1 cellular context compared by ENCODE assay signal in genomic region chr19:36850646-36851442, GRCh38.
TF ChIP-seq lines count a peak whose summit lies in the region.

Gene ZNF345 (plus strand): TSS chr19:36850876. CDS start chr19:36876831, 25,955 bp downstream.

TF ChIP-seq in GM12878, 131 proteins besides CTCF, POLR2A, EP300 and RAD21 (continued from another document):
- no peak for TF ChIP-seq FOS (IDR thresholded peaks at IDR 0.05; ENCODE audit: borderline replicate concordance, extremely low read depth, insufficient read length)
- TF ChIP-seq KLF5 (IDR thresholded peaks at IDR 0.05; ENCODE audit: partially characterized antibody): no peak
- TF ChIP-seq MAX (IDR thresholded peaks at IDR 0.05; ENCODE audit: low read depth, low read length): peak; percentile 22; the same call in 1 of the 2 replicates
- no peak for TF ChIP-seq RAD51 (IDR thresholded peaks at IDR 0.05)
- TF ChIP-seq CBX3 (IDR thresholded peaks at IDR 0.05; ENCODE audit: borderline replicate concordance, low read depth): no peak
- no peak for TF ChIP-seq E2F8 (IDR thresholded peaks at IDR 0.05; ENCODE audit: low read depth, partially characterized antibody)
- TF ChIP-seq MYB (IDR thresholded peaks at IDR 0.05; ENCODE audit: borderline replicate concordance, low read depth, low read length): no peak
- TF ChIP-seq EGR1 (IDR thresholded peaks at IDR 0.05; ENCODE audit: borderline replicate concordance in 1 of 2, low read depth in 2 of 2, low read length in 2 of 2): peak in 1 of 2 experiments; percentile 30; a peak in 1 of 3 replicates
- no peak for TF ChIP-seq ELK1 (IDR thresholded peaks at IDR 0.05; ENCODE audit: low read depth, low read length)
- TF ChIP-seq MTA2 (IDR thresholded peaks at IDR 0.05; ENCODE audit: low read depth): 0 out of 2 replicates have a peak, but pooled peaks have one; percentile 10
- no peak for TF ChIP-seq TARDBP (IDR thresholded peaks at IDR 0.05; ENCODE audit: borderline replicate concordance)
- no peak for TF ChIP-seq EED (IDR thresholded peaks at IDR 0.05; ENCODE audit: low read depth)
- no peak for TF ChIP-seq TCF12 (IDR thresholded peaks at IDR 0.05; ENCODE audit: low read depth, low read length)
- peak; percentile 57; the same call in 1 of the 2 replicates for TF ChIP-seq ZBTB11 (CRISPR knock-in tag; IDR thresholded peaks at IDR 0.05)
- no peak for TF ChIP-seq RFX5 (IDR thresholded peaks at IDR 0.05; ENCODE audit: low read depth, low read length)
- TF ChIP-seq SKIL (IDR thresholded peaks at IDR 0.05; ENCODE audit: low read depth, poor library complexity, severe bottlenecking): no peak
- no peak for TF ChIP-seq BCLAF1 (IDR thresholded peaks at IDR 0.05)
- TF ChIP-seq TAF1 (IDR thresholded peaks at IDR 0.05; ENCODE audit: borderline replicate concordance, low read depth, low read length): 0 out of 2 replicates have a peak, but pooled peaks have one; percentile 8
- no peak for TF ChIP-seq NRF1 (conservative IDR thresholded peaks at IDR 0.05; ENCODE audit: low read depth, low read length)
- no peak for TF ChIP-seq FOXK2 (IDR thresholded peaks at IDR 0.05)
- peak; percentile 81 for TF ChIP-seq POLR2AphosphoS5 (IDR thresholded peaks at IDR 0.05; ENCODE audit: low read length)
- TF ChIP-seq POLR2AphosphoS2 (IDR thresholded peaks at IDR 0.05; ENCODE audit: low read depth, low read length): no peak
- no peak for TF ChIP-seq BCL3 (IDR thresholded peaks at IDR 0.05; ENCODE audit: borderline replicate concordance, insufficient read depth, low read depth, low read length, poor library complexity, severe bottlenecking)
- TF ChIP-seq NFIC (IDR thresholded peaks at IDR 0.05; ENCODE audit: low read depth, low read length): no peak
- TF ChIP-seq MLLT1 (IDR thresholded peaks at IDR 0.05): 0 out of 2 replicates have a peak, but pooled peaks have one; percentile 43
- TF ChIP-seq PAX5 (IDR thresholded peaks at IDR 0.05; ENCODE audit: borderline replicate concordance, low read depth, low read length): no peak; the same call in 1 of the 2 replicates
- TF ChIP-seq SREBF2 (IDR thresholded peaks at IDR 0.05; ENCODE audit: low read length): no peak
- peak; percentile 43 for TF ChIP-seq YY1 (IDR thresholded peaks at IDR 0.05; ENCODE audit: low read depth, low read length)
- TF ChIP-seq CBFB (IDR thresholded peaks at IDR 0.05; ENCODE audit: low read depth): 0 out of 2 replicates have a peak, but pooled peaks have one; percentile 75
TF ChIP-seq in GM12878: peak in this region for 21.
